24 cellular contexts compared by ENCODE assay signal in the genomic region with DNA sequence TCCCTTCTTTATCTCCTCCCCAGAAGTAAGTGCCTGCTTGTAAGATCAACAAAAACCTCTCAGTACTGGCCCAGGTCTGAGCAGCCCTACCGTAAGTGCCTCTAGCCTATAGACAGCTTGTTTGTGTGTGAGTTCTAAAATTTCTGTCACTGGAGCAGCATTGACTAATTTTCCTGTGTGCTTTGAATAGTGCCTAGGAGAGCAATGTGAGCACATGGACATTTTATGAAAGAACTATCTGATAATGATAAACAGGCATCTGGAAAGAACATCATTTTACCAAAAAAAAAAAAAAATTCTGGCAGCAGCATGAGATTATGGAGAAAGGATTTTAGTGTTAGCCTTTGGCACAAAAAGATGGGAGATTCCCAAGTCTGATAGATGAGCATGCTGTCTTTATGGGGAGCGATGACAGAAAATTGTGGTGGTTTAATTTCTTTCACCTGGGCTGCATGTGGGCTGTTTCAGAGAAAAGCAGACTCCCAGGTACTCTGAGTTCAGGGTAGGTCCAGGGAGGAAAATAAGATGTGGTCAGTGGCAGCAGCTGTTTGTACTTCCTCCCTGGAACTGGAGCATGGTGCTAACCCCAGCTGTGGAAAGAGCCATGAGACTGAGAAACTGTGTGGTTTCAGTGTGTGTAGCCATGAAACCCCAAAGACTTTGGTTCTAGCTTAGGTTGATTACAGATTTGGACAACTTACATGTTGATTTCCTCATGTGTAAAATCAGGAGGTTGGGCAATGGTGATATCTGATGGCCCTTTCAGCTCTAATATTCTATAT.
DNase-seq lines count a peak whose midpoint lies in the region; ATAC-seq and TF ChIP-seq lines count a peak whose summit lies in the region.
"Had no signal": no experiment of that assay in that cellular context is flagged by ENCODE, and none has a peak within 500 bp of the region (broad histone marks: within the 10 kb centered on the region; RNA-seq: fewer than 3 reads in every experiment).

No MANE protein-coding gene starts in this region.

- H3K36me3 Mint-ChIP-seq in nephron (ENCODE audit: low read depth) (no peaks in the 10 kb centered on the region), glutamatergic neuron (ENCODE audit: unreplicated experiment) (no peaks in the 10 kb centered on the region)

- no peaks in the 10 kb centered on the region for H3K36me3 ChIP-seq in esophagus muscularis mucosa
- H3K36me3 ChIP-seq: HAP-1, SJCRH30 had no signal

- TF ChIP-seq EP300 in esophagus muscularis mucosa (IDR thresholded peaks at IDR 0.05), result no peak

- intact Hi-C loops in esophagus muscularis mucosa (cut with DNase I), result no loop called here

- no peaks in the 10 kb centered on the region for H3K27me3 ChIP-seq in esophagus muscularis mucosa
- H3K27me3 ChIP-seq: SJCRH30 had no signal

- no peaks in the 10 kb centered on the region for H3K9me3 ChIP-seq in esophagus muscularis mucosa
- H3K9me3 ChIP-seq: HAP-1 had no signal

- H3K9me3 Mint-ChIP-seq in nephron (peaks cover 6% of the 10 kb centered on the region), glutamatergic neuron (ENCODE audit: unreplicated experiment) (no peaks in the 10 kb centered on the region)

- peak; percentile 2 for DNase-seq in SKM-1 treated with dmso at 0.1 percent for 144 hours (lab: John Stamatoyannopoulos, UW; ENCODE audit: unreplicated experiment)
- no peak for DNase-seq in SKM-1 (lab: John Stamatoyannopoulos, UW; ENCODE audit: unreplicated experiment)
- DNase-seq in RPMI8226, result peak; percentile 19
- no peak for DNase-seq in glutamatergic neuron
- DNase-seq in esophagus muscularis mucosa (ENCODE audit: extremely low spot score), result no peak
- DNase-seq: GOT3; HFFc6; Karpas-422; NCI-H1105 treated with DMSO at 0.1 percent for 48 hours; NCI-H146; NCI-H1930; NCI-H2107; NCI-H446; NCI-H524 treated with DMSO at 0.1 percent for 48 hours; NCI-H774; NK-92 treated with Interleukin-12 subunit alpha and Interleukin-12 subunit beta, amount 100 ng/mL, for 24 hours; PC-3; SJCRH30 had no signal

- WGBS in esophagus muscularis mucosa, result 51% methylated on average over 2 of the region's 2 CpGs

- H3K27ac ChIP-seq in esophagus muscularis mucosa (replicated peaks in 1 of 4), result no peak overlapping the region
- H3K27ac ChIP-seq: 22Rv1, SJCRH30 had no signal

- ATAC-seq in HG03095 (IDR thresholded peaks at IDR 0.05; ENCODE audit: unreplicated experiment), result no peak
- ATAC-seq: PC-3, Right ventricle myocardium inferior had no signal

- peaks cover 5% of the 10 kb centered on the region for H3K4me1 Mint-ChIP-seq in nephron
- H3K4me1 Mint-ChIP-seq in glutamatergic neuron (ENCODE audit: low read depth, unreplicated experiment), result no peaks in the 10 kb centered on the region
- H3K4me1 Mint-ChIP-seq: B cell had no signal

- no peak overlapping the region for H3K4me3 ChIP-seq in esophagus muscularis mucosa
- H3K4me3 ChIP-seq: HAP-1, SJCRH30 had no signal

- H3K27ac Mint-ChIP-seq in nephron, result peak overlapping the region in 2 of 3 experiments; percentile 5 to 22
- H3K27ac Mint-ChIP-seq in glutamatergic neuron (ENCODE audit: unreplicated experiment), result no peak overlapping the region
- H3K27ac Mint-ChIP-seq: B cell, HFFc6 had no signal

- H3K27me3 Mint-ChIP-seq in nephron (ENCODE audit: low read depth) (peaks cover 4% of the 10 kb centered on the region), glutamatergic neuron (ENCODE audit: unreplicated experiment) (no peaks in the 10 kb centered on the region)
- H3K27me3 Mint-ChIP-seq: B cell had no signal

- no peak overlapping the region for H3K4me3 Mint-ChIP-seq in nephron
- no peak overlapping the region for H3K4me3 Mint-ChIP-seq in glutamatergic neuron (ENCODE audit: unreplicated experiment)
- H3K4me3 Mint-ChIP-seq: B cell, HFFc6 had no signal

- no peaks in the 10 kb centered on the region for H3K4me1 ChIP-seq in esophagus muscularis mucosa
- H3K4me1 ChIP-seq: HAP-1, SJCRH30 had no signal

- TF ChIP-seq POLR2A in esophagus muscularis mucosa (IDR thresholded peaks at IDR 0.05; ENCODE audit: low read depth), result no peak

- TF ChIP-seq CTCF in nephron (IDR thresholded peaks at IDR 0.05; ENCODE audit: unreplicated experiment in 3 of 3), result no peak
- TF ChIP-seq CTCF in glutamatergic neuron (IDR thresholded peaks at IDR 0.05; ENCODE audit: partially characterized antibody, unreplicated experiment), result no peak
- TF ChIP-seq CTCF in esophagus muscularis mucosa (IDR thresholded peaks at IDR 0.05), result no peak

Comparison
In these comparisons a context has a peak if more than half of its experiments do, and no peak if none do; other contexts are left out.
1. DNase-seq: peak in SKM-1 treated with dmso at 0.1 percent for 144 hours (single experiment) and RPMI8226 (single experiment); none in SKM-1 (single experiment), glutamatergic neuron (single experiment) and esophagus muscularis mucosa (single experiment).